ENCODE assay signal across 8 cellular contexts in the genomic region with DNA sequence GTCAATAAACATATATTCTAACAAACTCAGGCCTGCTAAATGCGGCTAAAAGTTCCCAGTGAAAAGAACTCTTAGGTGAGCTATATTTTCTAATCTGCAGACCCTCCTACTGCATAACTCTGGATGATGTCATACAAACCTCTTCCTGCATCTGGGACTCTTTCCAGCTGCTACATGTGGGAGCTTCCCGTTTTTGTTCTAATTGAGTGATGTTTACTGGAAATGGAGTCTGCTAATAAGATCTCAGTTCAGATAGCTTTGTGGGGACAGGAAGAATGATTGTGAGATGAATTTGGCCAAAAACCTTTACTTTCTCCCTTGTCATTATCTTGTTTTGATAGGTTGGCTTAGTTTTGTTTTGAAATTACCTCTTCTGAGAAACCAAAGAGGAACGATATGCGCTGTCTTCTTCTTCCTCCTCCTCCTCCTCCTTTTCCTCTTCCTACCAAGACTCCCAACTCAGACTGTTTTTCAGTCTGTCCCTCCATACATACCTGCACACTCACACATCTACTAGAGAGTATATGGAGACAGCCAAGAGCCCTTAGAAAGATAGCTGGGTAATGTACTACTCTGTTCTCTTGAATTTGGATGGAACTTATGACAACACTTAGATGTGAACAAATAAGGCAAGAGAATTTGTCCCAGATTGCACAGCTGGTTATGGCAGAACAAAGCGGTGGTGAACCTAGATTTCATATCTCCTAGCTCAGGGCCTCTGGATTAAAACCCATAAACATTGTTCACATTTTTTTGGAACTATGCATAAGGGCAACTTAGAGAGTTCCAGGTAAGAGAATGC. TPM values are rescaled to one million over a fixed set of nuclear protein-coding genes. Genes with fewer than 3 reads are reported as not detected.
A peak's percentile ranks its signal among the peaks of the same experiment; 100 is the strongest.
DNase-seq lines count a peak whose midpoint lies in the region; ATAC-seq and TF ChIP-seq lines count a peak whose summit lies in the region.

No MANE protein-coding gene starts in this region.

- H4K20me1 ChIP-seq in OCI-LY3 (ENCODE audit: insufficient read depth, low read length) (no peaks in the 10 kb centered on the region), MM.1S (ENCODE audit: insufficient read depth, low read length) (no peaks in the 10 kb centered on the region)

- H2AFZ ChIP-seq in OCI-LY3 (ENCODE audit: low read depth, low read length) (no peak overlapping the region; the same call in 1 of the 2 replicates), MM.1S (ENCODE audit: low read length) (no peak overlapping the region)

- DNase-seq in CD4-positive, CD25-positive, alpha-beta regulatory T cell = peak in 1 of 3 donors; percentile 33
- no peak for DNase-seq in dorsolateral prefrontal cortex
- DNase-seq in NCI-H1092 (lab: John Stamatoyannopoulos, UW) = no peak
- DNase-seq in T1000 (lab: John Stamatoyannopoulos, UW) = no peak
- no peak for DNase-seq in MM.1S

- H3K4me2 ChIP-seq in OCI-LY3 (ENCODE audit: low read length) (peak overlapping the region; percentile 33), MM.1S (ENCODE audit: low read depth, low read length) (no peak overlapping the region)

- peak overlapping the region in 2 of 4 donors; percentile 36 to 74 for H3K4me3 Mint-ChIP-seq in CD4-positive, CD25-positive, alpha-beta regulatory T cell

- H3K36me3 Mint-ChIP-seq in CD4-positive, CD25-positive, alpha-beta regulatory T cell = no peaks in the 10 kb centered on the region

- H3K9me3 ChIP-seq in CD4-positive, CD25-positive, alpha-beta regulatory T cell (ENCODE audit: control insufficient read depth in 2 of 2, low read length in 2 of 2) = no peaks in the 10 kb centered on the region
- H3K9me3 ChIP-seq in OCI-LY3 (ENCODE audit: insufficient read depth, low read length) = no peaks in the 10 kb centered on the region
- no peaks in the 10 kb centered on the region for H3K9me3 ChIP-seq in neutrophil
- H3K9me3 ChIP-seq in MM.1S (replicated peaks; ENCODE audit: insufficient read depth, low read length) = no peaks in the 10 kb centered on the region

- H3K9me2 ChIP-seq in MM.1S (replicated peaks; ENCODE audit: insufficient read depth, low read length) = no peaks in the 10 kb centered on the region

- peaks cover 24% of the 10 kb centered on the region for H3K4me1 ChIP-seq in CD4-positive, CD25-positive, alpha-beta regulatory T cell (ENCODE audit: control insufficient read depth, insufficient read depth, low read length, poor library complexity, severe bottlenecking)
- H3K4me1 ChIP-seq in OCI-LY3 (ENCODE audit: low read length) (peaks cover 10% of the 10 kb centered on the region), neutrophil (ENCODE audit: control insufficient read depth in 1 of 2, insufficient read depth in 1 of 2, low read depth in 1 of 2, low read length in 1 of 2) (peaks cover 11 to 17% of the 10 kb centered on the region in 2 experiments), MM.1S (ENCODE audit: low read length) (no peaks in the 10 kb centered on the region)

- H3K27ac ChIP-seq in CD4-positive, CD25-positive, alpha-beta regulatory T cell (ENCODE audit: insufficient read depth, low read length, poor library complexity, severe bottlenecking) = no peak overlapping the region
- H3K27ac ChIP-seq in OCI-LY3 (ENCODE audit: low read length) (no peak overlapping the region), dorsolateral prefrontal cortex (peak overlapping the region in 40 of 59 donors; percentile 1 to 71 (median 40)), neutrophil (peak overlapping the region; percentile 30), MM.1S (ENCODE audit: low read length) (no peak overlapping the region)

- H3K79me2 ChIP-seq in OCI-LY3 (ENCODE audit: low read length) (no peaks in the 10 kb centered on the region), MM.1S (ENCODE audit: low read length) (no peaks in the 10 kb centered on the region)

- no peaks in the 10 kb centered on the region for H3K27me3 Mint-ChIP-seq in CD4-positive, CD25-positive, alpha-beta regulatory T cell

- ATAC-seq in CD4-positive, CD25-positive, alpha-beta regulatory T cell (ENCODE audit: low read depth in 2 of 2) = no peak
- no peak for ATAC-seq in HG02610 (IDR thresholded peaks at IDR 0.05; ENCODE audit: unreplicated experiment)

- intact Hi-C loops in dorsolateral prefrontal cortex (cut with DNase I) = no loop called here

- H3F3A ChIP-seq in MM.1S (ENCODE audit: insufficient read depth, low read length) = no peaks in the 10 kb centered on the region

- no peaks in the 10 kb centered on the region for H3K27me3 ChIP-seq in CD4-positive, CD25-positive, alpha-beta regulatory T cell (ENCODE audit: control insufficient read depth, insufficient read depth, low read length)
- H3K27me3 ChIP-seq in OCI-LY3 (ENCODE audit: low read depth, low read length) (peaks cover 39% of the 10 kb centered on the region), dorsolateral prefrontal cortex (no peaks in the 10 kb centered on the region), neutrophil (no peaks in the 10 kb centered on the region), MM.1S (replicated peaks; ENCODE audit: insufficient read depth, low read length) (no peaks in the 10 kb centered on the region)

- H3K9ac ChIP-seq in OCI-LY3 (ENCODE audit: low read length) (no peak overlapping the region), MM.1S (ENCODE audit: low read length) (no peak overlapping the region)

- peak overlapping the region; percentile 38 for H3K4me3 ChIP-seq in CD4-positive, CD25-positive, alpha-beta regulatory T cell (ENCODE audit: low read depth, low read length)
- H3K4me3 ChIP-seq in OCI-LY3 (ENCODE audit: low read length) (no peak overlapping the region), dorsolateral prefrontal cortex (peak overlapping the region in 9 of 59 donors; percentile 2 to 22 (median 7)), neutrophil (ENCODE audit: low read depth in 1 of 2, low read length in 1 of 2) (peak overlapping the region in 1 of 2 experiments; percentile 15), MM.1S (ENCODE audit: low read length) (no peak overlapping the region)

- TF ChIP-seq CTCF in OCI-LY3 (IDR thresholded peaks at IDR 0.05; ENCODE audit: low read depth, low read length) = no peak
- no peak for TF ChIP-seq CTCF in dorsolateral prefrontal cortex (IDR thresholded peaks at IDR 0.05 in 54 of 56, conservative IDR thresholded peaks at IDR 0.05 in 2 of 56; ENCODE audit: low read depth in 1 of 56, partially characterized antibody in 56 of 56)
- TF ChIP-seq CTCF in neutrophil (IDR thresholded peaks at IDR 0.05) = no peak
- no peak for TF ChIP-seq CTCF in MM.1S (IDR thresholded peaks at IDR 0.05; ENCODE audit: low read length)

- H3K9me3 Mint-ChIP-seq in CD4-positive, CD25-positive, alpha-beta regulatory T cell = no peaks in the 10 kb centered on the region

- peaks cover 16 to 59% (median 32%) of the 10 kb centered on the region in 4 donors for H3K4me1 Mint-ChIP-seq in CD4-positive, CD25-positive, alpha-beta regulatory T cell

- peak overlapping the region; percentile 77 to 84 (median 79) for H3K27ac Mint-ChIP-seq in CD4-positive, CD25-positive, alpha-beta regulatory T cell

- no peaks in the 10 kb centered on the region for H3K36me3 ChIP-seq in CD4-positive, CD25-positive, alpha-beta regulatory T cell (ENCODE audit: control insufficient read depth, insufficient read depth, low read length)
- H3K36me3 ChIP-seq in OCI-LY3 (replicated peaks; ENCODE audit: low read depth, low read length) = no peaks in the 10 kb centered on the region
- H3K36me3 ChIP-seq in neutrophil = no peaks in the 10 kb centered on the region
- no peaks in the 10 kb centered on the region for H3K36me3 ChIP-seq in MM.1S (replicated peaks; ENCODE audit: insufficient read depth, low read length)

RNA-seq across cellular contexts. Expression of gene AAK1, which starts 39.8 kb away (rescaled TPM):
- 258 TPM for total RNA-seq in CD4-positive, CD25-positive, alpha-beta regulatory T cell
- polyA plus RNA-seq in CD4-positive, CD25-positive, alpha-beta regulatory T cell = 10 to 100 TPM; 70.7 to 99.5 (median 72.4) TPM
- total RNA-seq in dorsolateral prefrontal cortex = 100 to 1,000 TPM in 119 of 120 experiments, 10 to 100 TPM in 1; 97.4 to 260 (median 192) TPM

RNA-seq across cellular contexts. Expression of gene ANXA4, which starts 58.6 kb away (rescaled TPM):
- total RNA-seq in CD4-positive, CD25-positive, alpha-beta regulatory T cell = 16.5 TPM
- polyA plus RNA-seq in CD4-positive, CD25-positive, alpha-beta regulatory T cell = 10 to 100 TPM; 21.5 to 36.8 (median 27.3) TPM
- 10 to 100 TPM; 19.3 to 78.4 (median 36.1) TPM for total RNA-seq in dorsolateral prefrontal cortex

Comparison
In these comparisons a context has a peak if more than half of its experiments do, and no peak if none do; other contexts are left out.
1. H3K27ac ChIP-seq: peak in dorsolateral prefrontal cortex (40 of 59) and neutrophil (single experiment); none in CD4-positive, CD25-positive, alpha-beta regulatory T cell (single experiment), OCI-LY3 (single experiment) and MM.1S (single experiment).